In the genomic region with DNA sequence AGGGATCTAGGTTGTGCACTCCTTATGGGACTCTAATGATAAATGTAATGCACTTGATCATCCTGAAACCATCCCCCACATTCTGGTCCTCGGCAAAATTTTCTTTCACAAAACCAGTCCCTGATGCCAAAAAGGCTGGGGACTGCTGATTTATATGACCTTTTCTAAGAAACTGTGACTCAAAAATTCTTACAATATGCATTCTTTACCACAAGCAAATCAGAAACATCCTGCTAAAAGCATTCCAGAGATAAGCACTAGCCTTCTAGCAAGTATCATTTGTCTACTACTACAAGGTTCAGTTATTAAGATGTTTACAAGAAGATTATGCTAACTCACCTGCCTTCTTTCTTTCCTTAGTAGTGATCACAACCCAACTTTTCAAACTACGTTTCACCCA, we compare ENCODE assay signal across 18 cellular contexts.
DNase-seq lines count a peak whose midpoint lies in the region; ATAC-seq and TF ChIP-seq lines count a peak whose summit lies in the region.
"Had no signal": no experiment of that assay in that cellular context is flagged by ENCODE, and none has a peak within 500 bp of the region (broad histone marks: within the 10 kb centered on the region; RNA-seq: fewer than 3 reads in every experiment).

No MANE protein-coding gene starts in this region.

- H3K27ac Mint-ChIP-seq in mesothelial cell of epicardium: peak overlapping the region; percentile 60
- H3K27ac Mint-ChIP-seq: B cell had no signal

- H3K4me3 Mint-ChIP-seq in mesothelial cell of epicardium: no peak overlapping the region
- H3K4me3 Mint-ChIP-seq: B cell had no signal

- H2AFZ ChIP-seq in SK-N-SH (ENCODE audit: low read depth): no peak overlapping the region
- H2AFZ ChIP-seq in MM.1S (ENCODE audit: low read length): no peak overlapping the region

- H3K4me3 ChIP-seq in SK-N-SH (ENCODE audit: low read depth in 2 of 2, low read length in 1 of 2) (no peak overlapping the region), choroid plexus epithelial cell (ENCODE audit: low read depth, low read length) (no peak overlapping the region), MM.1S (ENCODE audit: low read length) (no peak overlapping the region), adrenal gland (no peak overlapping the region)
- H3K4me3 ChIP-seq: HAP-1 had no signal

- H3F3A ChIP-seq in SK-N-SH (replicated peaks; ENCODE audit: insufficient read depth): no peaks in the 10 kb centered on the region
- no peaks in the 10 kb centered on the region for H3F3A ChIP-seq in MM.1S (ENCODE audit: insufficient read depth, low read length)

- no peaks in the 10 kb centered on the region for H3K4me1 ChIP-seq in SK-N-SH (ENCODE audit: control insufficient read depth in 1 of 2, insufficient read depth in 2 of 2, low read depth in 1 of 2, low read length in 1 of 2)
- no peaks in the 10 kb centered on the region for H3K4me1 ChIP-seq in MM.1S (ENCODE audit: low read length)
- H3K4me1 ChIP-seq in adrenal gland (replicated peaks in 1 of 2): no peaks in the 10 kb centered on the region
- H3K4me1 ChIP-seq: HAP-1 had no signal

- TF ChIP-seq POLR2A in adrenal gland (IDR thresholded peaks at IDR 0.05): no peak

- H3K9me3 ChIP-seq in SK-N-SH (no peaks in the 10 kb centered on the region; the same call in 1 of the 2 replicates), MM.1S (replicated peaks; ENCODE audit: insufficient read depth, low read length) (no peaks in the 10 kb centered on the region), adrenal gland (replicated peaks in 1 of 3) (no peaks in the 10 kb centered on the region)
- H3K9me3 ChIP-seq: HAP-1 had no signal

- no peak overlapping the region for H3K27ac ChIP-seq in SK-N-SH (ENCODE audit: low read depth in 2 of 2, low read length in 1 of 2)
- H3K27ac ChIP-seq in MM.1S (ENCODE audit: low read length): no peak overlapping the region
- no peak overlapping the region for H3K27ac ChIP-seq in adrenal gland
- H3K27ac ChIP-seq: 22Rv1, HL-60 had no signal

- peaks cover 23% of the 10 kb centered on the region for H3K27me3 Mint-ChIP-seq in mesothelial cell of epicardium (ENCODE audit: low read depth)
- H3K27me3 Mint-ChIP-seq: B cell had no signal

- TF ChIP-seq RAD21 in SK-N-SH (IDR thresholded peaks at IDR 0.05; ENCODE audit: low read length): no peak

- peaks cover 2% of the 10 kb centered on the region for H3K36me3 Mint-ChIP-seq in mesothelial cell of epicardium

- peaks cover 38% of the 10 kb centered on the region for H3K4me1 Mint-ChIP-seq in mesothelial cell of epicardium
- H3K4me1 Mint-ChIP-seq: B cell had no signal

- H3K36me3 ChIP-seq in SK-N-SH (replicated peaks in 1 of 2; ENCODE audit: control insufficient read depth in 1 of 2, insufficient read depth in 2 of 2, low read length in 1 of 2) (no peaks in the 10 kb centered on the region), MM.1S (replicated peaks; ENCODE audit: insufficient read depth, low read length) (no peaks in the 10 kb centered on the region), adrenal gland (replicated peaks in 1 of 2) (no peaks in the 10 kb centered on the region)
- H3K36me3 ChIP-seq: HAP-1 had no signal

- H4K20me1 ChIP-seq in SK-N-SH (ENCODE audit: insufficient read depth): no peaks in the 10 kb centered on the region
- H4K20me1 ChIP-seq in MM.1S (ENCODE audit: insufficient read depth, low read length): no peaks in the 10 kb centered on the region

- POLR2A ChIA-PET in SK-N-SH (lab: Yijun Ruan, JAX): no interaction called here

- ATAC-seq in SK-N-SH treated with all-trans-retinoic acid at 6 μM for 48 hours: no peak
- ATAC-seq in GM19351 (IDR thresholded peaks at IDR 0.05; ENCODE audit: unreplicated experiment): no peak
- ATAC-seq in stimulated activated naive CD8-positive, alpha-beta T cell treated with anti-CD3 and anti-CD28 coated beads, Interleukin-15, Interleukin-2, amounts not matched to agents 100 U/mL and 50 U/mL, for 24 hours: no peak

- WGBS in SK-N-SH (ENCODE audit: low lambda C conversion rate): 1% methylated on average over 2 of the region's 2 CpGs
- 37 to 40% (median 39%) methylated on average over 2 of the region's 2 CpGs for WGBS in adrenal gland, 4 donors

- intact Hi-C loops in adrenal gland (cut with DNase I): no loop called here

- no peak for TF ChIP-seq EP300 in SK-N-SH (IDR thresholded peaks at IDR 0.05; ENCODE audit: borderline replicate concordance in 1 of 2, low read depth in 1 of 2, low read length in 1 of 2)

- no peak overlapping the region for H3K4me2 ChIP-seq in SK-N-SH
- no peak overlapping the region for H3K4me2 ChIP-seq in MM.1S (ENCODE audit: low read depth, low read length)

- H3K27me3 ChIP-seq in SK-N-SH (ENCODE audit: insufficient read depth) (no peaks in the 10 kb centered on the region), MM.1S (replicated peaks; ENCODE audit: insufficient read depth, low read length) (no peaks in the 10 kb centered on the region), adrenal gland (no peaks in the 10 kb centered on the region)

- TF ChIP-seq CTCF in SK-N-SH (IDR thresholded peaks at IDR 0.05) (no peak), choroid plexus epithelial cell (conservative IDR thresholded peaks at IDR 0.05; ENCODE audit: low read depth, low read length) (no peak), mesothelial cell of epicardium (IDR thresholded peaks at IDR 0.05; ENCODE audit: unreplicated experiment) (no peak), MM.1S (IDR thresholded peaks at IDR 0.05; ENCODE audit: low read length) (no peak), adrenal gland (IDR thresholded peaks at IDR 0.05) (no peak)

- CTCF ChIA-PET in SK-N-SH (lab: Yijun Ruan, JAX): no interaction called here

- H3K79me2 ChIP-seq in SK-N-SH (ENCODE audit: insufficient read depth) (no peaks in the 10 kb centered on the region), MM.1S (ENCODE audit: low read length) (no peaks in the 10 kb centered on the region)

- no peak overlapping the region for H3K9ac ChIP-seq in SK-N-SH
- no peak overlapping the region for H3K9ac ChIP-seq in MM.1S (ENCODE audit: low read length)

- peaks cover 9% of the 10 kb centered on the region for H3K9me3 Mint-ChIP-seq in mesothelial cell of epicardium

- DNase-seq in SK-N-SH (no peak), choroid plexus epithelial cell (ENCODE audit: low read depth) (peak; percentile 5), mesothelial cell of epicardium (ENCODE audit: low spot score in 2 of 2, unreplicated experiment in 2 of 2) (no peak), MM.1S (no peak), adrenal gland (no peak)
- no peak for DNase-seq in stimulated activated naive CD8-positive, alpha-beta T cell treated with anti-CD3 and anti-CD28 coated beads, Interleukin-15, Interleukin-2, amounts not matched to agents 100 U/mL and 50 U/mL, for 24 hours
- DNase-seq: DMS79 treated with DMSO at 0.1 percent for 48 hours; NCI-H1092 treated with DMSO at 0.1 percent for 48 hours; NCI-H2081; NCI-H2171 treated with DMSO at 0.1 percent for 48 hours; NK-92 treated with Interleukin-12 subunit alpha and Interleukin-12 subunit beta, amount 100 ng/mL, for 24 hours; SHP77 had no signal

- H3K9me2 ChIP-seq in SK-N-SH (no peaks in the 10 kb centered on the region), MM.1S (replicated peaks; ENCODE audit: insufficient read depth, low read length) (no peaks in the 10 kb centered on the region)

TF ChIP-seq in SK-N-SH treated with all-trans-retinoic acid at 6 μM for 48 hours, 23 proteins besides CTCF, POLR2A, EP300 and RAD21:
- TF ChIP-seq ISL1 (CRISPR knock-in tag; IDR thresholded peaks at IDR 0.05): peak; percentile 61
- no peak for TF ChIP-seq GLIS3 (CRISPR knock-in tag; IDR thresholded peaks at IDR 0.05)
- TF ChIP-seq ZFP3 (CRISPR knock-in tag; IDR thresholded peaks at IDR 0.05): no peak

TF ChIP-seq in SK-N-SH, 30 proteins besides CTCF, POLR2A, EP300 and RAD21:
- no peak for TF ChIP-seq RCOR1 (IDR thresholded peaks at IDR 0.05; ENCODE audit: low read length)
- TF ChIP-seq JUND (IDR thresholded peaks at IDR 0.05): no peak
- TF ChIP-seq GABPA (IDR thresholded peaks at IDR 0.05; ENCODE audit: low read depth): no peak
- no peak for TF ChIP-seq NRF1 (IDR thresholded peaks at IDR 0.05; ENCODE audit: low read depth, low read length)
- no peak for TF ChIP-seq TAF1 (IDR thresholded peaks at IDR 0.05; ENCODE audit: borderline replicate concordance, low read depth, low read length)
- no peak for TF ChIP-seq RXRA (IDR thresholded peaks at IDR 0.05; ENCODE audit: borderline replicate concordance, low read depth)
